In the genomic region with DNA sequence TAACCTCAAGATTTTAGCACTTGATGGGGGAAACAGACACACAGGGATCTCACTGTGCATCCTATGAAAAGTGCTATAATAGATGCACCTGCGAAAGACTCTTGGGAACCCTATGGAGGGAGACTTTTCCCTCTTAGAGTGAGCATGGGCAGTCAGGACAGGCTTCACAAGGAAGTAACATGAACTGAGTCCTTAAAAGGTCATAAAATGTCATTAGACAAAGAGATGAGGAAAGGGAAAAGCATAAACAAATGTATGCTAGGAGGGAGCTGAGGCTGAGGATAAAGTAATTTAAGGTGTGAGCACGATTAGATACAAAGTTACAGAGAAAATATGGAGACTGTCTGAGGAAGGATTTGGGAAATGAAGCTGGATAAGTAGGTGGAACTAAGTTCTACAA, we compare ENCODE assay signal across 10 cellular contexts.
"Had no signal": no experiment of that assay in that cellular context is flagged by ENCODE, and none has a peak within 500 bp of the region (broad histone marks: within the 10 kb centered on the region; RNA-seq: fewer than 3 reads in every experiment).

No MANE protein-coding gene starts in this region.

- H3K27me3 Mint-ChIP-seq: IgD-negative memory B cell had no signal

- H3K9me3 Mint-ChIP-seq: H9, IgD-negative memory B cell had no signal

- FAIRE-seq: H54, HepG2 had no signal

- H3K4me3 Mint-ChIP-seq: H9, IgD-negative memory B cell had no signal

- H3K27ac ChIP-seq: HL-60, KMS-11 had no signal

- H3K36me3 Mint-ChIP-seq: IgD-negative memory B cell had no signal

- DNase-seq: GOT3, H9, HCEC 1CT, Karpas-422, KBM-7 had no signal

- H3K9ac ChIP-seq: KMS-11 had no signal

- H3K4me2 ChIP-seq: KMS-11 had no signal

- ATAC-seq: HepG2 had no signal

- H3K27ac Mint-ChIP-seq: H9, IgD-negative memory B cell had no signal
